ENCODE assay signal across 17 cellular contexts in genomic region chr2:102510791-102511575, GRCh38. TPM values are rescaled to one million over a fixed set of nuclear protein-coding genes. Genes with fewer than 3 reads are reported as not detected.
A peak's percentile ranks its signal among the peaks of the same experiment; 100 is the strongest.
DNase-seq lines count a peak whose midpoint lies in the region; ATAC-seq, FAIRE-seq and TF ChIP-seq lines count a peak whose summit lies in the region.
"Had no signal": no experiment of that assay in that cellular context is flagged by ENCODE, and none has a peak within 500 bp of the region (broad histone marks: within the 10 kb centered on the region; RNA-seq: fewer than 3 reads in every experiment).

No MANE protein-coding gene starts in this region.

- CTCF ChIA-PET in Calu3 (lab: Charles Lee): no interaction called here
- CTCF ChIA-PET in activated CD4-positive, alpha-beta memory T cell treated with anti-CD3 and anti-CD28 coated beads for 36 hours (lab: Charles Lee): no interaction called here

- H3K27ac ChIP-seq in kidney (ENCODE audit: low read depth in 2 of 2, low read length in 2 of 2): no peak overlapping the region
- H3K27ac ChIP-seq: BLaER1 treated with 17β-estradiol and CSF1 and Interleukin-3, amounts not matched to agents 10 nM and 100 nM had no signal

- no peak for DNase-seq in Calu3
- no peak for DNase-seq in mucosa of descending colon
- no peak for DNase-seq in kidney
- DNase-seq in activated CD4-positive, alpha-beta memory T cell treated with anti-CD3 and anti-CD28 coated beads for 36 hours: no peak
- DNase-seq in AG08395 (ENCODE audit: low spot score): no peak
- DNase-seq: 8988T; CD4-positive, CD25-positive, alpha-beta regulatory T cell; DMS79; H9 had no signal

- peak overlapping the region; percentile 27 for H3K27ac Mint-ChIP-seq in Calu3 (ENCODE audit: unreplicated experiment)
- H3K27ac Mint-ChIP-seq in activated CD4-positive, alpha-beta memory T cell treated with anti-CD3 and anti-CD28 coated beads for 36 hours: no peak overlapping the region
- H3K27ac Mint-ChIP-seq: CD4-positive, CD25-positive, alpha-beta regulatory T cell; GM23338; H9 had no signal

- H3K9me3 Mint-ChIP-seq in Calu3 (ENCODE audit: low read depth, unreplicated experiment): peaks cover 12% of the 10 kb centered on the region
- no peaks in the 10 kb centered on the region for H3K9me3 Mint-ChIP-seq in activated CD4-positive, alpha-beta memory T cell treated with anti-CD3 and anti-CD28 coated beads for 36 hours

- POLR2A ChIA-PET in activated CD4-positive, alpha-beta memory T cell treated with anti-CD3 and anti-CD28 coated beads for 36 hours (lab: Charles Lee): no interaction called here

- H3K9me3 ChIP-seq in mucosa of descending colon (no peaks in the 10 kb centered on the region), kidney (ENCODE audit: control insufficient read depth in 1 of 2, low read length in 2 of 2) (no peaks in the 10 kb centered on the region)

- peaks cover 54% of the 10 kb centered on the region for H3K4me1 Mint-ChIP-seq in Calu3 (ENCODE audit: low read depth, unreplicated experiment)
- H3K4me1 Mint-ChIP-seq in activated CD4-positive, alpha-beta memory T cell treated with anti-CD3 and anti-CD28 coated beads for 36 hours (ENCODE audit: low read depth): peaks cover 9% of the 10 kb centered on the region
- H3K4me1 Mint-ChIP-seq: CD4-positive, CD25-positive, alpha-beta regulatory T cell had no signal

- intact Hi-C loops in Calu3 (cut with micrococcal nuclease; ENCODE audit: unreplicated experiment) (no loop called here), mucosa of descending colon (cut with DNase I, micrococcal nuclease) (no loop called here), kidney (cut with DNase I) (no loop called here)
- intact Hi-C loops in activated CD4-positive, alpha-beta memory T cell treated with anti-CD3 and anti-CD28 coated beads for 36 hours (cut with micrococcal nuclease): no loop called here

- H3K4me1 ChIP-seq in mucosa of descending colon (ENCODE audit: low read depth) (no peaks in the 10 kb centered on the region), kidney (ENCODE audit: control insufficient read depth in 1 of 2, insufficient read depth in 1 of 2, low read depth in 1 of 2, low read length in 2 of 2) (peaks cover 0 to 2% of the 10 kb centered on the region in 2 donors)

- H3K36me3 ChIP-seq in mucosa of descending colon (ENCODE audit: low read depth) (no peaks in the 10 kb centered on the region), kidney (ENCODE audit: control insufficient read depth in 1 of 2, insufficient read depth in 2 of 2, low read length in 2 of 2) (no peaks in the 10 kb centered on the region)
- H3K36me3 ChIP-seq: BLaER1 treated with 17β-estradiol and CSF1 and Interleukin-3, amounts not matched to agents 10 nM and 100 nM had no signal

- no TSS peak for BruUV-seq in Calu3 (replicated peaks; lab: Mats Ljungman, UMichigan)

- ATAC-seq in mucosa of descending colon (peak; percentile 29), GM21360 (IDR thresholded peaks at IDR 0.05; ENCODE audit: unreplicated experiment) (no peak)
- ATAC-seq: GM12878, GM23338 had no signal

- peak; percentile 67 for FAIRE-seq in TTC549 (lab: Jason Lieb, UNC)
- peak; percentile 58 for FAIRE-seq in endometrium (lab: Jason Lieb, UNC)
- no peak for FAIRE-seq in kidney (lab: Jason Lieb, UNC)
- FAIRE-seq: GM12878 had no signal

- no peaks in the 10 kb centered on the region for H3K27me3 Mint-ChIP-seq in Calu3 (ENCODE audit: unreplicated experiment)
- H3K27me3 Mint-ChIP-seq in activated CD4-positive, alpha-beta memory T cell treated with anti-CD3 and anti-CD28 coated beads for 36 hours: peaks cover 33% of the 10 kb centered on the region

- TF ChIP-seq CTCF in Calu3 (IDR thresholded peaks at IDR 0.05; ENCODE audit: unreplicated experiment) (no peak), mucosa of descending colon (IDR thresholded peaks at IDR 0.05) (no peak), kidney (IDR thresholded peaks at IDR 0.05; ENCODE audit: borderline replicate concordance, extremely low read depth, insufficient read depth) (no peak)

- no peaks in the 10 kb centered on the region for H3K36me3 Mint-ChIP-seq in Calu3 (ENCODE audit: insufficient read depth, unreplicated experiment)
- no peaks in the 10 kb centered on the region for H3K36me3 Mint-ChIP-seq in activated CD4-positive, alpha-beta memory T cell treated with anti-CD3 and anti-CD28 coated beads for 36 hours
- H3K36me3 Mint-ChIP-seq: CD4-positive, CD25-positive, alpha-beta regulatory T cell had no signal

- H3K4me3 Mint-ChIP-seq in Calu3 (ENCODE audit: low read depth, unreplicated experiment): no peak overlapping the region
- H3K4me3 Mint-ChIP-seq in activated CD4-positive, alpha-beta memory T cell treated with anti-CD3 and anti-CD28 coated beads for 36 hours: no peak overlapping the region
- H3K4me3 Mint-ChIP-seq: CD4-positive, CD25-positive, alpha-beta regulatory T cell; GM23338; H9 had no signal

- H3K4me3 ChIP-seq in mucosa of descending colon (no peak overlapping the region), kidney (ENCODE audit: low read length in 2 of 2) (no peak overlapping the region)
- H3K4me3 ChIP-seq: BLaER1 treated with 17β-estradiol and CSF1 and Interleukin-3, amounts not matched to agents 10 nM and 100 nM; GM12878; GM23338 had no signal

- no peak overlapping the region for H3K9ac ChIP-seq in kidney (ENCODE audit: low read length in 2 of 2)
- H3K9ac ChIP-seq: BLaER1 treated with 17β-estradiol and CSF1 and Interleukin-3, amounts not matched to agents 10 nM and 100 nM had no signal

RNA-seq across cellular contexts. Expression of gene SLC9A4, which starts 38.0 kb away (rescaled TPM):
- total RNA-seq in Calu3 (2022): 0.12 and 0.22 TPM in 2 replicates
- under 1 TPM in 2 of 3 donors, not detected in 1; 0.17 to 0.32 TPM for total RNA-seq in mucosa of descending colon
- 2.8 TPM for total RNA-seq in kidney
- polyA plus RNA-seq in kidney (ENCODE audit: insufficient read depth, low read depth, low replicate concordance): 10.3 TPM
- under 1 TPM in 1 of 2 experiments, not detected in 1; 0.10 TPM for total RNA-seq in activated CD4-positive, alpha-beta memory T cell treated with anti-CD3 and anti-CD28 coated beads for 36 hours
- total RNA-seq: CD4-positive, CD25-positive, alpha-beta regulatory T cell; G401; GM23338; H9; HT1080 had no signal
- polyA plus RNA-seq: CD4-positive, CD25-positive, alpha-beta regulatory T cell; GM12878; GM23338 had no signal
